In genomic region chr3:39384665-39385000, GRCh38 we compare ENCODE assay signal across 1 cellular context.
TF ChIP-seq lines count a peak whose summit lies in the region.

No MANE protein-coding gene starts in this region.

TF ChIP-seq in H1, 55 proteins besides CTCF, POLR2A, EP300 and RAD21 (continued from another document):
- TF ChIP-seq JUND (IDR thresholded peaks at IDR 0.05; ENCODE audit: low read length) (no peak), PHF8 (conservative IDR thresholded peaks at IDR 0.05; ENCODE audit: low read depth, low read length) (no peak), RBBP5 (IDR thresholded peaks at IDR 0.05; ENCODE audit: borderline replicate concordance, low read depth, low read length) (no peak), TBP (IDR thresholded peaks at IDR 0.05; ENCODE audit: low read depth, low read length) (no peak), CHD2 (IDR thresholded peaks at IDR 0.05; ENCODE audit: low read length) (no peak)
